Comparison of ENCODE assay signal across 1 cellular context in genomic region chr3:48439820-48440589, GRCh38.
TF ChIP-seq lines count a peak whose summit lies in the region.

TSS of gene CCDC51 (minus strand) at chr3:48440119. CDS start at chr3:48435128, 4,991 bp downstream.
TSS of gene TMA7 (plus strand) at chr3:48440257. CDS start at chr3:48440297, 40 bp downstream.

TF ChIP-seq in K562, 482 proteins besides CTCF, POLR2A, EP300 and RAD21 (continued from another document and continues in another):
- TF ChIP-seq MNT (conservative IDR thresholded peaks at IDR 0.05) (peak; percentile 66 to 82), NCOR1 (IDR thresholded peaks at IDR 0.05) (no peak), GTF2A2 (tag; IDR thresholded peaks at IDR 0.05) (no peak), MGA (IDR thresholded peaks at IDR 0.05) (peak; percentile 85), SIN3A (IDR thresholded peaks at IDR 0.05; ENCODE audit: borderline replicate concordance in 2 of 2, control insufficient read depth in 1 of 2, low read depth in 2 of 2, low read length in 2 of 2) (peak; percentile 18 to 39; a peak in 1 of 4 replicates), ZNF277 (CRISPR knock-in tag; IDR thresholded peaks at IDR 0.05; ENCODE audit: borderline replicate concordance) (no peak), REST (CRISPR knock-in tag; IDR thresholded peaks at IDR 0.05; ENCODE audit: low read depth) (no peak), NONO (IDR thresholded peaks at IDR 0.05; ENCODE audit: low read depth in 2 of 2, low read length in 1 of 2) (no peak), KLF13 (tag; IDR thresholded peaks at IDR 0.05; ENCODE audit: borderline replicate concordance, low read depth) (no peak), NFRKB (IDR thresholded peaks at IDR 0.05; ENCODE audit: low read depth) (peak; percentile 80), CGGBP1 (CRISPR knock-in tag; IDR thresholded peaks at IDR 0.05) (no peak), MEF2D (tag; conservative IDR thresholded peaks at IDR 0.05; ENCODE audit: low read depth) (no peak), HNRNPL (IDR thresholded peaks at IDR 0.05; ENCODE audit: low read depth, low read length) (no peak), ZSCAN32 (CRISPR knock-in tag; IDR thresholded peaks at IDR 0.05) (no peak), NR2C2 (CRISPR knock-in tag; IDR thresholded peaks at IDR 0.05) (peak; percentile 99), NR2C2 (tag; IDR thresholded peaks at IDR 0.05) (peak; percentile 99), TAF1 (IDR thresholded peaks at IDR 0.05; ENCODE audit: control insufficient read depth, extremely low read depth, insufficient read depth, low read length, severe bottlenecking) (peak; percentile 53), ZNF766 (CRISPR knock-in tag; conservative IDR thresholded peaks at IDR 0.05) (no peak; the same call in 1 of the 2 replicates), GTF3C2 (IDR thresholded peaks at IDR 0.05; ENCODE audit: borderline replicate concordance, extremely low read depth, insufficient read length) (no peak), HMG20A (CRISPR knock-in tag; conservative IDR thresholded peaks at IDR 0.05) (no peak), CLOCK (CRISPR knock-in tag; IDR thresholded peaks at IDR 0.05; ENCODE audit: borderline replicate concordance) (no peak), DACH1 (IDR thresholded peaks at IDR 0.05; ENCODE audit: partially characterized antibody) (no peak), C11orf30 (IDR thresholded peaks at IDR 0.05; ENCODE audit: low read depth) (peak; percentile 76), BDP1 (IDR thresholded peaks at IDR 0.05; ENCODE audit: insufficient read depth, insufficient read length) (no peak), HDGF (IDR thresholded peaks at IDR 0.05) (no peak), YBX1 (IDR thresholded peaks at IDR 0.05) (no peak), HES1 (IDR thresholded peaks at IDR 0.05; ENCODE audit: low read depth) (no peak)
